In genomic region chr9:124964056-124964455, GRCh38 we compare ENCODE assay signal across 21 cellular contexts. TPM values are rescaled to one million over a fixed set of nuclear protein-coding genes. Genes with fewer than 3 reads are reported as not detected.
A peak's percentile ranks its signal among the peaks of the same experiment; 100 is the strongest.
DNase-seq lines count a peak whose midpoint lies in the region; ATAC-seq and TF ChIP-seq lines count a peak whose summit lies in the region.
"Had no signal": no experiment of that assay in that cellular context is flagged by ENCODE, and none has a peak within 500 bp of the region (broad histone marks: within the 10 kb centered on the region; RNA-seq: fewer than 3 reads in every experiment).

No MANE protein-coding gene starts in this region.

- no peak for DNase-seq in activated CD8-positive, alpha-beta T cell treated with anti-CD3 and anti-CD28 coated beads for 36 hours
- no peak for DNase-seq in activated CD8-positive, alpha-beta T cell treated with anti-CD3 and anti-CD28 coated beads, Interleukin-2, amount 10 ng/mL, durations not matched to agents 7 days and 5 days
- DNase-seq in EH (ENCODE audit: low read depth) (peak; percentile 88), natural killer cell (no peak), NCI-H774 (lab: John Stamatoyannopoulos, UW) (no peak), NCI-H1436 (lab: John Stamatoyannopoulos, UW) (no peak)
- DNase-seq in activated naive CD8-positive, alpha-beta T cell treated with anti-CD3 and anti-CD28 coated beads, Interleukin-2, amount 10 ng/mL, durations not matched to agents 7 days and 5 days, result no peak
- DNase-seq: ACHN; activated CD8-positive, alpha-beta memory T cell treated with anti-CD3 and anti-CD28 coated beads, Interleukin-2, amount 50 U/mL, for 48 hours; activated naive CD4-positive, alpha-beta T cell treated with anti-CD3 and anti-CD28 coated beads, Interleukin-2, amount 50 U/mL, for 16 hours; effector CD4-positive, alpha-beta T cell; GOT3; NCI-H187; NCI-H2227 treated with DMSO at 0.1 percent for 48 hours; psoas muscle; T-helper 9 cell; transverse colon had no signal

- intact Hi-C loops in activated CD8-positive, alpha-beta T cell treated with anti-CD3 and anti-CD28 coated beads for 36 hours (cut with micrococcal nuclease), result no loop called here
- intact Hi-C loops in natural killer cell (cut with micrococcal nuclease), result no loop called here

- no peaks in the 10 kb centered on the region for H3K9me3 Mint-ChIP-seq in activated CD8-positive, alpha-beta T cell treated with anti-CD3 and anti-CD28 coated beads for 36 hours
- no peaks in the 10 kb centered on the region for H3K9me3 Mint-ChIP-seq in activated CD8-positive, alpha-beta T cell treated with anti-CD3 and anti-CD28 coated beads, Interleukin-2, amount 10 ng/mL, durations not matched to agents 7 days and 5 days (ENCODE audit: insufficient read depth)
- peaks cover 1% of the 10 kb centered on the region for H3K9me3 Mint-ChIP-seq in activated naive CD8-positive, alpha-beta T cell treated with anti-CD3 and anti-CD28 coated beads, Interleukin-2, amount 10 ng/mL, durations not matched to agents 7 days and 5 days
- H3K9me3 Mint-ChIP-seq in natural killer cell, result no peaks in the 10 kb centered on the region
- H3K9me3 Mint-ChIP-seq: neural crest cell; stimulated activated naive CD8-positive, alpha-beta T cell treated with anti-CD3 and anti-CD28 coated beads, Interleukin-15, Interleukin-2, amounts not matched to agents 100 ng/mL and 50 ng/mL, for 24 hours had no signal

- peaks cover 31% of the 10 kb centered on the region for H3K4me1 Mint-ChIP-seq in activated CD8-positive, alpha-beta T cell treated with anti-CD3 and anti-CD28 coated beads for 36 hours (ENCODE audit: low read depth)
- H3K4me1 Mint-ChIP-seq in activated CD8-positive, alpha-beta T cell treated with anti-CD3 and anti-CD28 coated beads, Interleukin-2, amount 10 ng/mL, durations not matched to agents 7 days and 5 days (ENCODE audit: low read depth), result peaks cover 33% of the 10 kb centered on the region
- H3K4me1 Mint-ChIP-seq in activated naive CD8-positive, alpha-beta T cell treated with anti-CD3 and anti-CD28 coated beads, Interleukin-2, amount 10 ng/mL, durations not matched to agents 7 days and 5 days, result peaks cover 18% of the 10 kb centered on the region
- H3K4me1 Mint-ChIP-seq in natural killer cell, result peaks cover 18 to 26% of the 10 kb centered on the region in 2 donors
- H3K4me1 Mint-ChIP-seq: neural crest cell had no signal

- CTCF ChIA-PET in activated CD8-positive, alpha-beta T cell treated with anti-CD3 and anti-CD28 coated beads for 36 hours (lab: Charles Lee), result no interaction called here
- CTCF ChIA-PET in activated CD8-positive, alpha-beta T cell treated with anti-CD3 and anti-CD28 coated beads, Interleukin-2, amount 10 ng/mL, durations not matched to agents 7 days and 5 days (lab: Charles Lee), result no interaction called here

- H3K27me3 Mint-ChIP-seq in activated CD8-positive, alpha-beta T cell treated with anti-CD3 and anti-CD28 coated beads for 36 hours, result no peaks in the 10 kb centered on the region
- H3K27me3 Mint-ChIP-seq in activated CD8-positive, alpha-beta T cell treated with anti-CD3 and anti-CD28 coated beads, Interleukin-2, amount 10 ng/mL, durations not matched to agents 7 days and 5 days (ENCODE audit: low read depth), result no peaks in the 10 kb centered on the region
- no peaks in the 10 kb centered on the region for H3K27me3 Mint-ChIP-seq in activated naive CD8-positive, alpha-beta T cell treated with anti-CD3 and anti-CD28 coated beads, Interleukin-2, amount 10 ng/mL, durations not matched to agents 7 days and 5 days
- H3K27me3 Mint-ChIP-seq in natural killer cell (ENCODE audit: low read depth in 2 of 2), result no peaks in the 10 kb centered on the region
- H3K27me3 Mint-ChIP-seq: stimulated activated naive CD8-positive, alpha-beta T cell treated with anti-CD3 and anti-CD28 coated beads, Interleukin-15, Interleukin-2, amounts not matched to agents 100 ng/mL and 50 ng/mL, for 24 hours had no signal

- H3K36me3 Mint-ChIP-seq in activated CD8-positive, alpha-beta T cell treated with anti-CD3 and anti-CD28 coated beads for 36 hours (ENCODE audit: low read depth), result peaks cover 4% of the 10 kb centered on the region
- H3K36me3 Mint-ChIP-seq in activated CD8-positive, alpha-beta T cell treated with anti-CD3 and anti-CD28 coated beads, Interleukin-2, amount 10 ng/mL, durations not matched to agents 7 days and 5 days (ENCODE audit: low read depth), result peaks cover 14% of the 10 kb centered on the region
- H3K36me3 Mint-ChIP-seq in activated naive CD8-positive, alpha-beta T cell treated with anti-CD3 and anti-CD28 coated beads, Interleukin-2, amount 10 ng/mL, durations not matched to agents 7 days and 5 days, result peaks cover 12% of the 10 kb centered on the region
- H3K36me3 Mint-ChIP-seq in natural killer cell, result no peaks in the 10 kb centered on the region

- no peak for ATAC-seq in activated CD8-positive, alpha-beta T cell treated with anti-CD3 and anti-CD28 coated beads for 36 hours
- ATAC-seq in activated CD8-positive, alpha-beta T cell treated with anti-CD3 and anti-CD28 coated beads, Interleukin-2, amount 10 ng/mL, durations not matched to agents 7 days and 5 days, result no peak
- ATAC-seq in activated naive CD8-positive, alpha-beta T cell treated with anti-CD3 and anti-CD28 coated beads, Interleukin-2, amount 10 ng/mL, durations not matched to agents 7 days and 5 days (ENCODE audit: low read depth), result no peak
- ATAC-seq in natural killer cell (no peak), HG03469 (IDR thresholded peaks at IDR 0.05; ENCODE audit: unreplicated experiment) (no peak)
- ATAC-seq: Panc1, psoas muscle had no signal

- POLR2A ChIA-PET in activated CD8-positive, alpha-beta T cell treated with anti-CD3 and anti-CD28 coated beads for 36 hours (lab: Charles Lee), result interaction anchor here (0.6 kb wide), 1 partner anchor 93 kb away, joined by 3 read pairs; no protein-coding TSS in a partner anchor
- POLR2A ChIA-PET in activated CD8-positive, alpha-beta T cell treated with anti-CD3 and anti-CD28 coated beads, Interleukin-2, amount 10 ng/mL, durations not matched to agents 7 days and 5 days (lab: Charles Lee), result no interaction called here
- POLR2A ChIA-PET in activated naive CD8-positive, alpha-beta T cell treated with anti-CD3 and anti-CD28 coated beads, Interleukin-2, amount 10 ng/mL, durations not matched to agents 7 days and 5 days (lab: Charles Lee), result interaction anchor here (0.6 to 2.9 kb wide), 2 partner anchors 23 to 178 kb away, joined by 3 to 28 read pairs; partner anchors contain the start of gene GOLGA1

- no peak for TF ChIP-seq CTCF in activated CD8-positive, alpha-beta T cell treated with anti-CD3 and anti-CD28 coated beads for 36 hours (IDR thresholded peaks at IDR 0.05)
- TF ChIP-seq CTCF in natural killer cell (IDR thresholded peaks at IDR 0.05), result no peak

- H3K4me3 Mint-ChIP-seq in activated CD8-positive, alpha-beta T cell treated with anti-CD3 and anti-CD28 coated beads for 36 hours, result no peak overlapping the region
- H3K4me3 Mint-ChIP-seq in activated CD8-positive, alpha-beta T cell treated with anti-CD3 and anti-CD28 coated beads, Interleukin-2, amount 10 ng/mL, durations not matched to agents 7 days and 5 days, result no peak overlapping the region
- H3K4me3 Mint-ChIP-seq in activated naive CD8-positive, alpha-beta T cell treated with anti-CD3 and anti-CD28 coated beads, Interleukin-2, amount 10 ng/mL, durations not matched to agents 7 days and 5 days, result peak overlapping the region; percentile 9
- no peak overlapping the region for H3K4me3 Mint-ChIP-seq in natural killer cell
- H3K4me3 Mint-ChIP-seq: neural crest cell; stimulated activated naive CD8-positive, alpha-beta T cell treated with anti-CD3 and anti-CD28 coated beads, Interleukin-15, Interleukin-2, amounts not matched to agents 100 ng/mL and 50 ng/mL, for 24 hours had no signal

- H3K27ac Mint-ChIP-seq in activated CD8-positive, alpha-beta T cell treated with anti-CD3 and anti-CD28 coated beads for 36 hours, result peak overlapping the region; percentile 96
- H3K27ac Mint-ChIP-seq in activated CD8-positive, alpha-beta T cell treated with anti-CD3 and anti-CD28 coated beads, Interleukin-2, amount 10 ng/mL, durations not matched to agents 7 days and 5 days, result no peak overlapping the region
- peak overlapping the region; percentile 69 for H3K27ac Mint-ChIP-seq in activated naive CD8-positive, alpha-beta T cell treated with anti-CD3 and anti-CD28 coated beads, Interleukin-2, amount 10 ng/mL, durations not matched to agents 7 days and 5 days
- H3K27ac Mint-ChIP-seq in natural killer cell, result peak overlapping the region; percentile 89 to 95

RNA-seq across cellular contexts. Expression of gene GOLGA1, which starts 23.2 kb away (rescaled TPM):
- 10 to 100 TPM; 20.9 to 21.6 TPM for total RNA-seq in activated CD8-positive, alpha-beta T cell treated with anti-CD3 and anti-CD28 coated beads for 36 hours
- total RNA-seq in activated CD8-positive, alpha-beta T cell treated with anti-CD3 and anti-CD28 coated beads, Interleukin-2, amount 10 ng/mL, durations not matched to agents 7 days and 5 days, result 10 to 100 TPM; 14.0 to 16.2 TPM
- total RNA-seq in activated naive CD8-positive, alpha-beta T cell treated with anti-CD3 and anti-CD28 coated beads, Interleukin-2, amount 10 ng/mL, durations not matched to agents 7 days and 5 days, result 10 to 100 TPM; 23.4 to 26.8 TPM
- total RNA-seq in natural killer cell, result 10 to 100 TPM; 21.5 to 32.4 (median 27.0) TPM
